In genomic region chr9:38392235-38393127, GRCh38 we compare ENCODE assay signal across 8 cellular contexts. TPM values are rescaled to one million over a fixed set of nuclear protein-coding genes. Genes with fewer than 3 reads are reported as not detected.
DNase-seq lines count a peak whose midpoint lies in the region; ATAC-seq and TF ChIP-seq lines count a peak whose summit lies in the region.

TSS of gene ALDH1B1 (plus strand) at chr9:38392702. CDS start at chr9:38395749, 3,047 bp downstream.

- DNase-seq in DMS 273 treated with DMSO at 0.1 percent for 48 hours (lab: John Stamatoyannopoulos, UW) (peak; percentile 57), GM20000 (ENCODE audit: low spot score) (peak; percentile 95), HS-5 (ENCODE audit: low read depth) (peak; percentile 53), PC-3 (peak; percentile 85), fibroblast of gingiva (ENCODE audit: low read depth) (peak; percentile 83), naive B cell (peak; percentile 42)
- DNase-seq in activated T-cell treated with anti-CD3 and anti-CD28 coated beads, Interleukin-2, amount 50 U/mL, for 24 hours, result peak; percentile 88
- DNase-seq in stimulated activated naive B cell treated with anti-CD40 and anti-IgM and Interleukin-4, amounts not matched to agents 10 μg/mL and 1 μg/mL and 100 μg/mL, for 72 hours, result peak; percentile 75

- CTCF ChIA-PET in PC-3 (lab: Charles Lee), result no interaction called here

- POLR2A ChIA-PET in PC-3 (lab: Charles Lee; ENCODE audit: unreplicated experiment), result no interaction called here

- peak; percentile 100 for ATAC-seq in PC-3
- peak; percentile 88 to 92 for ATAC-seq in naive B cell (ENCODE audit: low read depth in 2 of 2)
- ATAC-seq in stimulated activated naive B cell treated with anti-CD40 and anti-IgM and Interleukin-4, amounts not matched to agents 10 μg/mL and 1 μg/mL and 100 μg/mL, for 72 hours (replicated peaks), result peak; percentile 99

- H3K4me3 Mint-ChIP-seq in activated T-cell treated with anti-CD3 and anti-CD28 coated beads, Interleukin-2, amount 50 U/mL, for 24 hours, result peak within 1 kb of the TSS; percentile 93
- H3K4me3 Mint-ChIP-seq in naive B cell, result peak within 1 kb of the TSS; percentile 83 to 99 (median 94)
- H3K4me3 Mint-ChIP-seq in stimulated activated naive B cell treated with anti-CD40 and anti-IgM and Interleukin-4, amounts not matched to agents 10 μg/mL and 1 μg/mL and 100 μg/mL, for 72 hours, result peak within 1 kb of the TSS; percentile 96 to 98

- H3K36me3 Mint-ChIP-seq in activated T-cell treated with anti-CD3 and anti-CD28 coated beads, Interleukin-2, amount 50 U/mL, for 24 hours (ENCODE audit: low read depth), result peaks cover 37% of the 10 kb centered on the region
- peaks cover 6 to 7% of the 10 kb centered on the region in 2 donors for H3K36me3 Mint-ChIP-seq in naive B cell
- H3K36me3 Mint-ChIP-seq in stimulated activated naive B cell treated with anti-CD40 and anti-IgM and Interleukin-4, amounts not matched to agents 10 μg/mL and 1 μg/mL and 100 μg/mL, for 72 hours, result peaks cover 17 to 31% of the 10 kb centered on the region in 2 donors

- H3F3A ChIP-seq in PC-3 (ENCODE audit: low read length, unreplicated experiment), result no peaks in the 10 kb centered on the region

- no peaks in the 10 kb centered on the region for H3K27me3 ChIP-seq in PC-3 (ENCODE audit: low read length)

- H3K27ac Mint-ChIP-seq in activated T-cell treated with anti-CD3 and anti-CD28 coated beads, Interleukin-2, amount 50 U/mL, for 24 hours, result peak within 1 kb of the TSS; percentile 91
- H3K27ac Mint-ChIP-seq in naive B cell, result peak within 1 kb of the TSS; percentile 59 to 96 (median 76)
- H3K27ac Mint-ChIP-seq in stimulated activated naive B cell treated with anti-CD40 and anti-IgM and Interleukin-4, amounts not matched to agents 10 μg/mL and 1 μg/mL and 100 μg/mL, for 72 hours, result peak within 1 kb of the TSS; percentile 95

- peaks cover 20% of the 10 kb centered on the region for H3K4me1 Mint-ChIP-seq in activated T-cell treated with anti-CD3 and anti-CD28 coated beads, Interleukin-2, amount 50 U/mL, for 24 hours (ENCODE audit: low read depth)
- H3K4me1 Mint-ChIP-seq in naive B cell, result peaks cover 16 to 24% (median 17%) of the 10 kb centered on the region in 3 donors
- H3K4me1 Mint-ChIP-seq in stimulated activated naive B cell treated with anti-CD40 and anti-IgM and Interleukin-4, amounts not matched to agents 10 μg/mL and 1 μg/mL and 100 μg/mL, for 72 hours, result peaks cover 15 to 20% of the 10 kb centered on the region in 2 donors

- intact Hi-C loops in PC-3 (cut with micrococcal nuclease), result no loop called here

- no peak for TF ChIP-seq CTCF in GM20000 (IDR thresholded peaks at IDR 0.05; ENCODE audit: extremely low read depth, missing control alignments)
- peak; percentile 30; the same call in 1 of the 2 replicates for TF ChIP-seq CTCF in PC-3 (conservative IDR thresholded peaks at IDR 0.05; ENCODE audit: low read depth, low read length)

- H3K9me3 Mint-ChIP-seq in activated T-cell treated with anti-CD3 and anti-CD28 coated beads, Interleukin-2, amount 50 U/mL, for 24 hours, result peaks cover 4% of the 10 kb centered on the region
- H3K9me3 Mint-ChIP-seq in naive B cell, result peaks cover 0 to 2% (median 0%) of the 10 kb centered on the region in 7 donors
- no peaks in the 10 kb centered on the region for H3K9me3 Mint-ChIP-seq in stimulated activated naive B cell treated with anti-CD40 and anti-IgM and Interleukin-4, amounts not matched to agents 10 μg/mL and 1 μg/mL and 100 μg/mL, for 72 hours

- no TSS peak for BruUV-seq in PC-3 (replicated peaks; lab: Mats Ljungman, UMichigan)

- H3K4me2 ChIP-seq in PC-3 (ENCODE audit: low read length), result peak within 1 kb of the TSS; percentile 94

- peaks cover 15% of the 10 kb centered on the region for H3K27me3 Mint-ChIP-seq in activated T-cell treated with anti-CD3 and anti-CD28 coated beads, Interleukin-2, amount 50 U/mL, for 24 hours
- H3K27me3 Mint-ChIP-seq in naive B cell, result peaks cover 9 to 15% (median 11%) of the 10 kb centered on the region in 3 donors
- H3K27me3 Mint-ChIP-seq in stimulated activated naive B cell treated with anti-CD40 and anti-IgM and Interleukin-4, amounts not matched to agents 10 μg/mL and 1 μg/mL and 100 μg/mL, for 72 hours, result peaks cover 7 to 13% of the 10 kb centered on the region in 2 donors

- peaks cover 32% of the 10 kb centered on the region for H3K79me2 ChIP-seq in PC-3 (ENCODE audit: low read length)

- no peaks in the 10 kb centered on the region for H4K20me1 ChIP-seq in PC-3 (ENCODE audit: low read length)

- peak within 1 kb of the TSS; percentile 92 for H2AFZ ChIP-seq in PC-3 (ENCODE audit: low read length)

- H3K36me3 ChIP-seq in PC-3 (ENCODE audit: low read depth, low read length), result peaks cover 7% of the 10 kb centered on the region

- H3K9me2 ChIP-seq in PC-3 (replicated peaks; ENCODE audit: low read length), result no peaks in the 10 kb centered on the region

- peak within 1 kb of the TSS; percentile 89 for H3K4me3 ChIP-seq in PC-3 (ENCODE audit: low read length)

- H3K27ac ChIP-seq in PC-3 (ENCODE audit: low read length), result peak within 1 kb of the TSS; percentile 32; the same call in 1 of the 2 replicates

- no peaks in the 10 kb centered on the region for H3K4me1 ChIP-seq in PC-3 (ENCODE audit: insufficient read depth, low read length)

- no peaks in the 10 kb centered on the region for H3K9me3 ChIP-seq in PC-3 (ENCODE audit: low read length)

- H3K9ac ChIP-seq in PC-3 (ENCODE audit: low read length), result peak within 1 kb of the TSS; percentile 92

RNA-seq across cellular contexts. Expression of gene ALDH1B1, which starts in this region (rescaled TPM):
- total RNA-seq in PC-3 (2014; rRNA removed), result 28.6 and 29.0 TPM in 2 replicates
- polyA plus RNA-seq in naive B cell (ENCODE audit: low read depth in 6 of 6), result 1 to 10 TPM in 5 of 6 donors, not detected in 1; 2.7 to 8.2 (median 7.4) TPM

Comparison
In these comparisons a context has a peak if more than half of its experiments do, and no peak if none do; other contexts are left out.
1. Peak in every context shown above with its lines: DNase-seq, ATAC-seq, H3K4me3 ChIP-seq and H3K27ac ChIP-seq.
2. DNase-seq: peak in every context shown above with its lines; median percentile 95 in GM20000; 88 in activated T-cell treated with anti-CD3 and anti-CD28 coated beads, Interleukin-2, amount 50 U/mL, for 24 hours; 85 in PC-3; 83 in fibroblast of gingiva; 75 in stimulated activated naive B cell treated with anti-CD40 and anti-IgM and Interleukin-4, amounts not matched to agents 10 μg/mL and 1 μg/mL and 100 μg/mL, for 72 hours; 57 in DMS 273 treated with DMSO at 0.1 percent for 48 hours; 53 in HS-5; 42 in naive B cell.